Comparison of ENCODE assay signal across 8 cellular contexts in genomic region chr15:85667491-85668424, GRCh38.
A peak's percentile ranks its signal among the peaks of the same experiment; 100 is the strongest.
DNase-seq lines count a peak whose midpoint lies in the region; ATAC-seq and TF ChIP-seq lines count a peak whose summit lies in the region.

No MANE protein-coding gene starts in this region.

- H3K4me3 ChIP-seq in ACC112 (ENCODE audit: low read depth, low read length) (peak overlapping the region; percentile 28), RWPE2 (ENCODE audit: severe bottlenecking) (no peak overlapping the region)

- peaks cover 0 to 9% (median 0%) of the 10 kb centered on the region in 5 experiments for H3K9me3 Mint-ChIP-seq in brain
- no peaks in the 10 kb centered on the region for H3K9me3 Mint-ChIP-seq in stimulated activated memory B cell treated with anti-CD40 and anti-IgM and Interleukin-4, amounts not matched to agents 10 μg/mL and 1 μg/mL and 100 μg/mL, for 72 hours

- DNase-seq in RWPE2 (ENCODE audit: low spot score) = no peak
- peak; percentile 98 for DNase-seq in kidney glomerular epithelial cell (lab: John Stamatoyannopoulos, UW)
- no peak for DNase-seq in middle frontal gyrus (ENCODE audit: extremely low spot score, low spot score)

- H3K27ac ChIP-seq in ACC112 (ENCODE audit: low read depth, low read length) (peak overlapping the region; percentile 97), RWPE2 (ENCODE audit: poor library complexity, severe bottlenecking) (peak overlapping the region; percentile 59)

- no peaks in the 10 kb centered on the region for H3K27me3 Mint-ChIP-seq in brain
- H3K27me3 Mint-ChIP-seq in stimulated activated memory B cell treated with anti-CD40 and anti-IgM and Interleukin-4, amounts not matched to agents 10 μg/mL and 1 μg/mL and 100 μg/mL, for 72 hours = no peaks in the 10 kb centered on the region

- peaks cover 32% of the 10 kb centered on the region for H3K36me3 ChIP-seq in ACC112 (ENCODE audit: insufficient read depth, low read length)
- peaks cover 80% of the 10 kb centered on the region for H3K36me3 ChIP-seq in RWPE2 (ENCODE audit: low read depth)

- H3K79me2 ChIP-seq in ACC112 (ENCODE audit: control insufficient read depth, insufficient read depth, low read length, unreplicated experiment) = no peaks in the 10 kb centered on the region

- H3K4me1 ChIP-seq in ACC112 (ENCODE audit: control insufficient read depth, insufficient read depth, low read length, unreplicated experiment) (peaks cover 26% of the 10 kb centered on the region), RWPE2 (ENCODE audit: insufficient read depth, poor library complexity, severe bottlenecking) (peaks cover 17% of the 10 kb centered on the region)

- peak overlapping the region in 2 of 5 experiments; percentile 11 to 20 for H3K4me3 Mint-ChIP-seq in brain
- no peak overlapping the region for H3K4me3 Mint-ChIP-seq in stimulated activated memory B cell treated with anti-CD40 and anti-IgM and Interleukin-4, amounts not matched to agents 10 μg/mL and 1 μg/mL and 100 μg/mL, for 72 hours

- H3K27me3 ChIP-seq in ACC112 (ENCODE audit: insufficient read depth, low read length) = no peaks in the 10 kb centered on the region
- H3K27me3 ChIP-seq in RWPE2 (ENCODE audit: insufficient read depth, poor library complexity, severe bottlenecking) = no peaks in the 10 kb centered on the region

- no peak for TF ChIP-seq CTCF in RWPE2 (IDR thresholded peaks at IDR 0.05; ENCODE audit: poor library complexity, severe bottlenecking)
- no peak for TF ChIP-seq CTCF in brain (conservative IDR thresholded peaks at IDR 0.05)

- no peak overlapping the region for H2AFZ ChIP-seq in ACC112 (ENCODE audit: low read length, unreplicated experiment)

- H3K27ac Mint-ChIP-seq in brain = peak overlapping the region; percentile 16 to 97 (median 69)
- peak overlapping the region; percentile 89 for H3K27ac Mint-ChIP-seq in stimulated activated memory B cell treated with anti-CD40 and anti-IgM and Interleukin-4, amounts not matched to agents 10 μg/mL and 1 μg/mL and 100 μg/mL, for 72 hours

- H3K9me3 ChIP-seq in RWPE2 (ENCODE audit: severe bottlenecking) = no peaks in the 10 kb centered on the region

- peaks cover 29% of the 10 kb centered on the region for H3K4me1 Mint-ChIP-seq in brain
- H3K4me1 Mint-ChIP-seq in stimulated activated memory B cell treated with anti-CD40 and anti-IgM and Interleukin-4, amounts not matched to agents 10 μg/mL and 1 μg/mL and 100 μg/mL, for 72 hours = peaks cover 25% of the 10 kb centered on the region

- ATAC-seq in GM18520 (IDR thresholded peaks at IDR 0.05; ENCODE audit: unreplicated experiment) (peak; percentile 81), HG03060 (IDR thresholded peaks at IDR 0.05; ENCODE audit: low read depth, unreplicated experiment) (peak; percentile 87), RWPE2 (ENCODE audit: low read depth) (peak; percentile 98)
- ATAC-seq in stimulated activated memory B cell treated with anti-CD40 and anti-IgM and Interleukin-4, amounts not matched to agents 10 μg/mL and 1 μg/mL and 100 μg/mL, for 72 hours = peak; percentile 87

- H3K36me3 Mint-ChIP-seq in brain = peaks cover 74% of the 10 kb centered on the region
- peaks cover 74% of the 10 kb centered on the region for H3K36me3 Mint-ChIP-seq in stimulated activated memory B cell treated with anti-CD40 and anti-IgM and Interleukin-4, amounts not matched to agents 10 μg/mL and 1 μg/mL and 100 μg/mL, for 72 hours
